1 cellular context compared by ENCODE assay signal in genomic region chr1:170321113-170321512, GRCh38.
A peak's percentile ranks its signal among the peaks of the same experiment; 100 is the strongest.
TF ChIP-seq lines count a peak whose summit lies in the region.

No MANE protein-coding gene starts in this region.

TF ChIP-seq in SK-N-SH, 30 proteins besides CTCF, POLR2A, EP300 and RAD21 (continued from another document):
- TF ChIP-seq, protein P1, sequence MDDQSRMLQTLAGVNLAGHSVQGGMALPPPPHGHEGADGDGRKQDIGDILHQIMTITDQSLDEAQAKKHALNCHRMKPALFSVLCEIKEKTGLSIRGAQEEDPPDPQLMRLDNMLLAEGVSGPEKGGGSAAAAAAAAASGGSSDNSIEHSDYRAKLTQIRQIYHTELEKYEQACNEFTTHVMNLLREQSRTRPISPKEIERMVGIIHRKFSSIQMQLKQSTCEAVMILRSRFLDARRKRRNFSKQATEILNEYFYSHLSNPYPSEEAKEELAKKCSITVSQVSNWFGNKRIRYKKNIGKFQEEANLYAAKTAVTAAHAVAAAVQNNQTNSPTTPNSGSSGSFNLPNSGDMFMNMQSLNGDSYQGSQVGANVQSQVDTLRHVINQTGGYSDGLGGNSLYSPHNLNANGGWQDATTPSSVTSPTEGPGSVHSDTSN (IDR thresholded peaks at IDR 0.05) = peak; percentile 90
- peak; percentile 32; the same call in 1 of the 2 replicates for TF ChIP-seq YY1 (IDR thresholded peaks at IDR 0.05; ENCODE audit: low read depth)
- peak; percentile 70 for TF ChIP-seq JUND (IDR thresholded peaks at IDR 0.05)
- no peak for TF ChIP-seq GABPA (IDR thresholded peaks at IDR 0.05; ENCODE audit: low read depth)
- no peak; the same call in 1 of the 2 replicates for TF ChIP-seq SMC3 (IDR thresholded peaks at IDR 0.05; ENCODE audit: low read depth, low read length)
- TF ChIP-seq TAF1 (IDR thresholded peaks at IDR 0.05; ENCODE audit: borderline replicate concordance, low read depth, low read length) = no peak
- no peak for TF ChIP-seq FOXM1 (IDR thresholded peaks at IDR 0.05; ENCODE audit: low read depth)
- peak; percentile 33; the same call in 1 of the 2 replicates for TF ChIP-seq FOSL2 (IDR thresholded peaks at IDR 0.05; ENCODE audit: borderline replicate concordance, low read depth)
- TF ChIP-seq GATA2 (CRISPR knock-in tag; IDR thresholded peaks at IDR 0.05) = no peak
- no peak for TF ChIP-seq ZBTB33 (IDR thresholded peaks at IDR 0.05; ENCODE audit: borderline replicate concordance, low read depth)
- peak; percentile 89 for TF ChIP-seq POLR2AphosphoS5 (IDR thresholded peaks at IDR 0.05; ENCODE audit: low read depth, low read length)
- no peak for TF ChIP-seq NRF1 (IDR thresholded peaks at IDR 0.05; ENCODE audit: low read depth, low read length)
- TF ChIP-seq, protein P2, sequence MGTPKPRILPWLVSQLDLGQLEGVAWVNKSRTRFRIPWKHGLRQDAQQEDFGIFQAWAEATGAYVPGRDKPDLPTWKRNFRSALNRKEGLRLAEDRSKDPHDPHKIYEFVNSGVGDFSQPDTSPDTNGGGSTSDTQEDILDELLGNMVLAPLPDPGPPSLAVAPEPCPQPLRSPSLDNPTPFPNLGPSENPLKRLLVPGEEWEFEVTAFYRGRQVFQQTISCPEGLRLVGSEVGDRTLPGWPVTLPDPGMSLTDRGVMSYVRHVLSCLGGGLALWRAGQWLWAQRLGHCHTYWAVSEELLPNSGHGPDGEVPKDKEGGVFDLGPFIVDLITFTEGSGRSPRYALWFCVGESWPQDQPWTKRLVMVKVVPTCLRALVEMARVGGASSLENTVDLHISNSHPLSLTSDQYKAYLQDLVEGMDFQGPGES (IDR thresholded peaks at IDR 0.05; ENCODE audit: low read depth, low read length) = no peak
- TF ChIP-seq SIN3A (IDR thresholded peaks at IDR 0.05; ENCODE audit: borderline replicate concordance, low read depth, low read length) = peak; percentile 50; the same call in 1 of the 2 replicates
- TF ChIP-seq CHD2 (IDR thresholded peaks at IDR 0.05; ENCODE audit: low read length, partially characterized antibody) = no peak
- TF ChIP-seq USF1 (IDR thresholded peaks at IDR 0.05; ENCODE audit: borderline replicate concordance, low read depth) = no peak
- TF ChIP-seq NFIC (IDR thresholded peaks at IDR 0.05; ENCODE audit: borderline replicate concordance) = peak; percentile 92
- peak; percentile 51; the same call in 1 of the 2 replicates for TF ChIP-seq RXRA (IDR thresholded peaks at IDR 0.05; ENCODE audit: borderline replicate concordance, low read depth)
